ENCODE assay signal across 17 cellular contexts in genomic region chr4:60729194-60729593, GRCh38.
"Had no signal": no experiment of that assay in that cellular context is flagged by ENCODE, and none has a peak within 500 bp of the region (broad histone marks: within the 10 kb centered on the region; RNA-seq: fewer than 3 reads in every experiment).

No MANE protein-coding gene starts in this region.

- H3K27ac Mint-ChIP-seq: activated CD4-positive, alpha-beta T cell treated with anti-CD3 and anti-CD28 coated beads, Interleukin-2, amount 10 ng/mL, durations not matched to agents 7 days and 5 days; activated naive CD4-positive, alpha-beta T cell treated with anti-CD3 and anti-CD28 coated beads, Interleukin-2, amount 50 U/mL, for 24 hours; endodermal cell; memory B cell had no signal

- H3K36me3 Mint-ChIP-seq: activated naive CD4-positive, alpha-beta T cell treated with anti-CD3 and anti-CD28 coated beads, Interleukin-2, amount 50 U/mL, for 24 hours; memory B cell had no signal

- H3K36me3 ChIP-seq: adrenal gland, gastroesophageal sphincter, heart left ventricle, thyroid gland had no signal

- H3K9me3 ChIP-seq: adrenal gland, gastroesophageal sphincter, thyroid gland had no signal

- H3K4me3 Mint-ChIP-seq: activated CD4-positive, alpha-beta T cell treated with anti-CD3 and anti-CD28 coated beads, Interleukin-2, amount 10 ng/mL, durations not matched to agents 7 days and 5 days; activated naive CD4-positive, alpha-beta T cell treated with anti-CD3 and anti-CD28 coated beads, Interleukin-2, amount 50 U/mL, for 24 hours; activated T-cell treated with anti-CD3 and anti-CD28 coated beads, Interleukin-2, amount 50 U/mL, for 4 hours; endodermal cell; memory B cell had no signal

- DNase-seq: activated CD4-positive, alpha-beta T cell treated with anti-CD3 and anti-CD28 coated beads, Interleukin-2, amount 10 ng/mL, durations not matched to agents 7 days and 5 days; activated CD8-positive, alpha-beta memory T cell treated with anti-CD3 and anti-CD28 coated beads, Interleukin-2, amount 50 U/mL, for 4 hours; activated T-cell treated with anti-CD3 and anti-CD28 coated beads, Interleukin-2, amount 50 U/mL, for 4 hours; adrenal gland; endodermal cell; heart left ventricle; left ventricle myocardium superior; occipital lobe; right cardiac atrium; stimulated activated CD4-positive, alpha-beta T cell treated with anti-CD3 and anti-CD28 coated beads, Interleukin-2, amount 100 ng/mL, for 24 hours; stimulated activated naive CD4-positive, alpha-beta T cell treated with Interleukin-2 at 50 U/mL for 16 hours; T1000; thyroid gland had no signal

- H3K4me3 ChIP-seq: adrenal gland, gastroesophageal sphincter, heart left ventricle, thyroid gland had no signal

- H3K27me3 ChIP-seq: adrenal gland, gastroesophageal sphincter, heart left ventricle, thyroid gland had no signal

- H3K4me1 ChIP-seq: gastroesophageal sphincter, heart left ventricle, thyroid gland had no signal

- H3K4me1 Mint-ChIP-seq: activated CD4-positive, alpha-beta T cell treated with anti-CD3 and anti-CD28 coated beads, Interleukin-2, amount 10 ng/mL, durations not matched to agents 7 days and 5 days; activated naive CD4-positive, alpha-beta T cell treated with anti-CD3 and anti-CD28 coated beads, Interleukin-2, amount 50 U/mL, for 24 hours; memory B cell had no signal

- H3K27me3 Mint-ChIP-seq: activated CD4-positive, alpha-beta T cell treated with anti-CD3 and anti-CD28 coated beads, Interleukin-2, amount 10 ng/mL, durations not matched to agents 7 days and 5 days; activated naive CD4-positive, alpha-beta T cell treated with anti-CD3 and anti-CD28 coated beads, Interleukin-2, amount 50 U/mL, for 24 hours; memory B cell had no signal

- H3K27ac ChIP-seq: adrenal gland, gastroesophageal sphincter, heart left ventricle, thyroid gland had no signal

- ATAC-seq: activated T-cell treated with anti-CD3 and anti-CD28 coated beads, Interleukin-2, amount 50 U/mL, for 4 hours; gastroesophageal sphincter; heart left ventricle; left ventricle myocardium superior; right cardiac atrium had no signal

- FAIRE-seq: colon had no signal
